In genomic region chr2:10032746-10033105, GRCh38 we compare ENCODE assay signal across 18 cellular contexts. TPM values are rescaled to one million over a fixed set of nuclear protein-coding genes. Genes with fewer than 3 reads are reported as not detected.
DNase-seq lines count a peak whose midpoint lies in the region; ATAC-seq and TF ChIP-seq lines count a peak whose summit lies in the region.
"Had no signal": no experiment of that assay in that cellular context is flagged by ENCODE, and none has a peak within 500 bp of the region (broad histone marks: within the 10 kb centered on the region; RNA-seq: fewer than 3 reads in every experiment).

No MANE protein-coding gene starts in this region.

- H3K9me3 ChIP-seq in right cardiac atrium (ENCODE audit: control insufficient read depth, low read length) (no peaks in the 10 kb centered on the region), lower lobe of right lung (no peaks in the 10 kb centered on the region), aorta (ENCODE audit: control insufficient read depth, low read length) (no peaks in the 10 kb centered on the region)

- H3K4me3 Mint-ChIP-seq in central memory CD8-positive, alpha-beta T cell: no peak overlapping the region
- H3K4me3 Mint-ChIP-seq: CD4-positive, alpha-beta memory T cell; HFFc6 had no signal

- H3K9me3 Mint-ChIP-seq in central memory CD8-positive, alpha-beta T cell: no peaks in the 10 kb centered on the region
- H3K9me3 Mint-ChIP-seq: CD4-positive, alpha-beta memory T cell; HFFc6 had no signal

- H3K27ac Mint-ChIP-seq in central memory CD8-positive, alpha-beta T cell (ENCODE audit: low read depth): peak overlapping the region; percentile 44
- H3K27ac Mint-ChIP-seq: HFFc6 had no signal

- no peak for TF ChIP-seq CTCF in lower lobe of right lung (IDR thresholded peaks at IDR 0.05)

- no peaks in the 10 kb centered on the region for H3K36me3 ChIP-seq in lower lobe of right lung
- no peaks in the 10 kb centered on the region for H3K36me3 ChIP-seq in aorta (ENCODE audit: control insufficient read depth in 1 of 2, insufficient read depth in 2 of 2, low read length in 1 of 2)

- no peaks in the 10 kb centered on the region for H3K27me3 Mint-ChIP-seq in central memory CD8-positive, alpha-beta T cell
- H3K27me3 Mint-ChIP-seq: CD4-positive, alpha-beta memory T cell had no signal

- WGBS in right cardiac atrium: over 99% methylated on average over 7 of the region's 7 CpGs
- 97 to 98% methylated on average over 7 of the region's 7 CpGs for WGBS in aorta, 2 donors

- ATAC-seq in right cardiac atrium (no peak), Right ventricle myocardium inferior (no peak), lower lobe of right lung (no peak), aorta (ENCODE audit: low FRiP score) (no peak), GM18873 (IDR thresholded peaks at IDR 0.05; ENCODE audit: low FRiP score, unreplicated experiment) (no peak), GM18502 (IDR thresholded peaks at IDR 0.05; ENCODE audit: poor library complexity, unreplicated experiment) (no peak)
- ATAC-seq in central memory CD8-positive, alpha-beta T cell (replicated peaks; ENCODE audit: extremely low read depth, poor library complexity, severe bottlenecking): no peak
- ATAC-seq: HCT116 had no signal

- no peak overlapping the region for H3K27ac ChIP-seq in right cardiac atrium (ENCODE audit: low read length)
- H3K27ac ChIP-seq in lower lobe of right lung: no peak overlapping the region
- no peak overlapping the region for H3K27ac ChIP-seq in aorta (ENCODE audit: low read depth in 1 of 2, low read length in 2 of 2)
- H3K27ac ChIP-seq: C4-2B had no signal

- intact Hi-C loops in right cardiac atrium (cut with DNase I): no loop called here
- intact Hi-C loops in Right ventricle myocardium inferior (cut with DNase I): no loop called here
- intact Hi-C loops in lower lobe of right lung (cut with DNase I): no loop called here
- intact Hi-C loops in aorta (cut with DNase I): no loop called here

- H3K4me1 ChIP-seq in right cardiac atrium (ENCODE audit: control insufficient read depth, insufficient read depth, low read length): peaks cover 21% of the 10 kb centered on the region
- peaks cover 68% of the 10 kb centered on the region for H3K4me1 ChIP-seq in lower lobe of right lung
- H3K4me1 ChIP-seq in aorta (ENCODE audit: control insufficient read depth in 1 of 2, insufficient read depth in 2 of 2, low read length in 2 of 2): no peaks in the 10 kb centered on the region

- peaks cover 47% of the 10 kb centered on the region for H3K4me1 Mint-ChIP-seq in central memory CD8-positive, alpha-beta T cell

- no peaks in the 10 kb centered on the region for H3K27me3 ChIP-seq in right cardiac atrium (ENCODE audit: control insufficient read depth, insufficient read depth)
- no peaks in the 10 kb centered on the region for H3K27me3 ChIP-seq in lower lobe of right lung (ENCODE audit: low read depth)
- H3K27me3 ChIP-seq in aorta (ENCODE audit: control insufficient read depth in 1 of 2, insufficient read depth in 2 of 2, low read length in 1 of 2): no peaks in the 10 kb centered on the region

- H3K4me3 ChIP-seq in right cardiac atrium (ENCODE audit: low read length) (no peak overlapping the region), lower lobe of right lung (no peak overlapping the region), aorta (ENCODE audit: low read length in 2 of 2) (no peak overlapping the region)

- H3K36me3 Mint-ChIP-seq in central memory CD8-positive, alpha-beta T cell (ENCODE audit: insufficient read depth): peaks cover 6% of the 10 kb centered on the region
- H3K36me3 Mint-ChIP-seq: CD4-positive, alpha-beta memory T cell had no signal

- DNase-seq in right cardiac atrium (peak in 2 of 3 donors; percentile 28 to 42), Right ventricle myocardium inferior (ENCODE audit: missing footprints) (no peak), lower lobe of right lung (peak; percentile 17), aorta (peak; percentile 30 to 53), AML-193 (lab: John Stamatoyannopoulos, UW) (no peak)
- DNase-seq in central memory CD8-positive, alpha-beta T cell (ENCODE audit: low spot score in 2 of 2): no peak
- DNase-seq: ACHN; CD4-positive, alpha-beta memory T cell; DMS153; DMS79; GDM1; GOT3; HFFc6; IMR-90 had no signal

RNA-seq across cellular contexts. Expression of gene KLF11, which starts 10.6 kb away (rescaled TPM):
- total RNA-seq in right cardiac atrium (10 to 100 TPM; 24.0 to 42.4 (median 26.2) TPM), Right ventricle myocardium inferior (28.2 TPM), lower lobe of right lung (40.8 TPM), aorta (10 to 100 TPM; 30.7 to 33.6 TPM)
- polyA plus RNA-seq in right cardiac atrium (9.8 TPM), aorta (10 to 100 TPM in 1 of 2 donors, 1 to 10 TPM in 1; 7.8 to 10.2 TPM)

RNA-seq across cellular contexts. Expression of gene CYS1, which starts 47.5 kb away (rescaled TPM):
- total RNA-seq in right cardiac atrium: 10 to 100 TPM in 1 of 4 donors, 1 to 10 TPM in 3; 4.9 to 13.3 (median 7.2) TPM
- 6.7 TPM for polyA plus RNA-seq in right cardiac atrium
- 3.2 TPM for total RNA-seq in Right ventricle myocardium inferior
- 2.6 TPM for total RNA-seq in lower lobe of right lung
- 10 to 100 TPM; 11.4 to 13.9 TPM for total RNA-seq in aorta
- polyA plus RNA-seq in aorta: 10 to 100 TPM; 14.7 to 16.4 TPM
- total RNA-seq: CD4-positive, alpha-beta memory T cell had no signal
- polyA plus RNA-seq: CD4-positive, alpha-beta memory T cell had no signal

Comparison
In these comparisons a context has a peak if more than half of its experiments do, and no peak if none do; other contexts are left out.
1. DNase-seq: peak in right cardiac atrium (2 of 3), lower lobe of right lung (single experiment) and aorta (2 of 2); none in Right ventricle myocardium inferior (single experiment), central memory CD8-positive, alpha-beta T cell (0 of 2) and AML-193 (0 of 2).